8 cellular contexts compared by ENCODE assay signal in genomic region chr10:61835069-61835908, GRCh38.
DNase-seq lines count a peak whose midpoint lies in the region; FAIRE-seq and TF ChIP-seq lines count a peak whose summit lies in the region.

No MANE protein-coding gene starts in this region.

- H3K4me1 ChIP-seq in ascending aorta (peaks cover 3 to 19% of the 10 kb centered on the region in 2 donors), uterus (peaks cover 6 to 9% of the 10 kb centered on the region in 2 donors)

- peak; percentile 99 for FAIRE-seq in A204.1 (lab: Jason Lieb, UNC)

- no peaks in the 10 kb centered on the region for H3K9me3 ChIP-seq in ascending aorta
- H3K9me3 ChIP-seq in uterus, result no peaks in the 10 kb centered on the region

- no peak for TF ChIP-seq EP300 in Ishikawa (IDR thresholded peaks at IDR 0.05; ENCODE audit: borderline replicate concordance)

- peak; percentile 71 for TF ChIP-seq RAD21 in Ishikawa (IDR thresholded peaks at IDR 0.05; ENCODE audit: low read depth)

- peak overlapping the region; percentile 45 to 71 for H3K27ac ChIP-seq in ascending aorta
- H3K27ac ChIP-seq in uterus, result peak overlapping the region; percentile 77 to 83

- H3K36me3 ChIP-seq in ascending aorta, result no peaks in the 10 kb centered on the region
- no peaks in the 10 kb centered on the region for H3K36me3 ChIP-seq in uterus

- peak in 1 of 3 experiments; percentile 41 for TF ChIP-seq CTCF in ascending aorta (IDR thresholded peaks at IDR 0.05)
- TF ChIP-seq CTCF in uterus (IDR thresholded peaks at IDR 0.05), result peak; percentile 31 to 45 (median 37)

- H3K4me3 ChIP-seq in ascending aorta (no peak overlapping the region), uterus (no peak overlapping the region)

- intact Hi-C loops in ascending aorta (cut with DNase I), result loop anchor here (5.0 to 10.0 kb wide), 6 partner anchors 53 to 1690 kb away; partner anchors contain the start of genes ARID5B and REEP3
- intact Hi-C loops in uterus (cut with DNase I; ENCODE audit: low total_unique reads), result no loop called here

- no peaks in the 10 kb centered on the region for H3K27me3 ChIP-seq in ascending aorta
- H3K27me3 ChIP-seq in uterus, result no peaks in the 10 kb centered on the region

- TF ChIP-seq POLR2A in uterus (IDR thresholded peaks at IDR 0.05), result no peak

- DNase-seq in GM04503 (ENCODE audit: low read depth) (peak; percentile 53), ascending aorta (ENCODE audit: low spot score in 2 of 2) (no peak), kidney tubule cell (ENCODE audit: low spot score) (peak; percentile 83), uterus (peak in 1 of 2 donors; percentile 18), activated gamma-delta T cell treated with Interleukin-2 at 50 U/mL for 16 hours (no peak), DMS79 treated with DMSO at 0.1 percent for 48 hours (lab: John Stamatoyannopoulos, UW) (no peak)

TF ChIP-seq in Ishikawa, 13 proteins besides CTCF, POLR2A, EP300 and RAD21:
- TF ChIP-seq MAX (IDR thresholded peaks at IDR 0.05) (no peak), YY1 (IDR thresholded peaks at IDR 0.05; ENCODE audit: low read depth) (no peak), TEAD4 (IDR thresholded peaks at IDR 0.05) (no peak), USF1 (IDR thresholded peaks at IDR 0.05) (no peak), NFIC (IDR thresholded peaks at IDR 0.05) (no peak), TAF1 (IDR thresholded peaks at IDR 0.05; ENCODE audit: low read depth) (no peak), FOXM1 (IDR thresholded peaks at IDR 0.05; ENCODE audit: borderline replicate concordance, low read depth) (no peak), TCF12 (IDR thresholded peaks at IDR 0.05; ENCODE audit: low read depth) (no peak), ZBTB7A (IDR thresholded peaks at IDR 0.05; ENCODE audit: low read depth) (no peak), REST (IDR thresholded peaks at IDR 0.05; ENCODE audit: low read depth) (no peak), CEBPB (IDR thresholded peaks at IDR 0.05) (no peak), CREB1 (IDR thresholded peaks at IDR 0.05; ENCODE audit: low read depth) (no peak)

Comparison
In these comparisons a context has a peak if more than half of its experiments do, and no peak if none do; other contexts are left out.
1. DNase-seq: peak in GM04503 (single experiment) and kidney tubule cell (single experiment); none in ascending aorta (0 of 2), activated gamma-delta T cell treated with Interleukin-2 at 50 U/mL for 16 hours (single experiment) and DMS79 treated with DMSO at 0.1 percent for 48 hours (single experiment).